In genomic region chr21:24514081-24514733, GRCh38 we compare ENCODE assay signal across 8 cellular contexts.
A peak's percentile ranks its signal among the peaks of the same experiment; 100 is the strongest.
DNase-seq lines count a peak whose midpoint lies in the region; ATAC-seq and TF ChIP-seq lines count a peak whose summit lies in the region.

No MANE protein-coding gene starts in this region.

- no peaks in the 10 kb centered on the region for H3K4me1 ChIP-seq in OCI-LY7 (ENCODE audit: insufficient read depth, low read length, poor library complexity, severe bottlenecking)
- H3K4me1 ChIP-seq in foreskin keratinocyte, result no peaks in the 10 kb centered on the region

- BruUV-seq in OCI-LY7 (replicated peaks; lab: Mats Ljungman, UMichigan), result no TSS peak

- CTCF ChIA-PET in OCI-LY7 (lab: Charles Lee; ENCODE audit: unreplicated experiment), result no interaction called here

- no peaks in the 10 kb centered on the region for H3K36me3 ChIP-seq in OCI-LY7 (ENCODE audit: insufficient read depth, low read length)

- H3K27me3 ChIP-seq in HL-60 (ENCODE audit: insufficient read depth, poor library complexity, severe bottlenecking) (no peaks in the 10 kb centered on the region), foreskin keratinocyte (no peaks in the 10 kb centered on the region)

- TF ChIP-seq CTCF in HL-60 (IDR thresholded peaks at IDR 0.05; ENCODE audit: insufficient read depth, low read length) (peak; percentile 36), OCI-LY7 (conservative IDR thresholded peaks at IDR 0.05; ENCODE audit: low read length) (peak; percentile 56), foreskin keratinocyte (conservative IDR thresholded peaks at IDR 0.05) (peak; percentile 69)

- H2AFZ ChIP-seq in OCI-LY7 (ENCODE audit: low read length), result no peak overlapping the region

- no peaks in the 10 kb centered on the region for H4K20me1 ChIP-seq in OCI-LY7 (ENCODE audit: insufficient read depth, low read length)

- peaks cover 5% of the 10 kb centered on the region; the same call in 1 of the 2 replicates for H3K9me3 ChIP-seq in OCI-LY7 (ENCODE audit: low read length)

- no peak for ATAC-seq in foreskin keratinocyte
- no peak for ATAC-seq in HG02973 (IDR thresholded peaks at IDR 0.05; ENCODE audit: unreplicated experiment)
- ATAC-seq in GM18909 (IDR thresholded peaks at IDR 0.05; ENCODE audit: poor library complexity, unreplicated experiment), result no peak
- ATAC-seq in HG03469 (IDR thresholded peaks at IDR 0.05; ENCODE audit: unreplicated experiment), result no peak

- H3K79me2 ChIP-seq in OCI-LY7 (ENCODE audit: insufficient read depth, low read depth, low read length), result no peaks in the 10 kb centered on the region

- peak; percentile 3 to 14 for DNase-seq in AML-193 (lab: John Stamatoyannopoulos, UW)
- DNase-seq in HL-60 (ENCODE audit: low read depth in 1 of 2, low spot score in 1 of 2), result no peak
- DNase-seq in OCI-LY7 (ENCODE audit: low spot score), result no peak
- DNase-seq in foreskin keratinocyte, result peak in 1 of 2 donors; percentile 1
- DNase-seq in stimulated activated CD4-positive, alpha-beta T cell treated with anti-CD3 and anti-CD28 coated beads, Interleukin-2, amount 100 ng/mL, for 48 hours, result no peak

- POLR2A ChIA-PET in OCI-LY7 (lab: Charles Lee), result no interaction called here

- H3K27ac ChIP-seq in HL-60 (replicated peaks) (no peak overlapping the region), OCI-LY7 (ENCODE audit: low read depth, low read length, poor library complexity, severe bottlenecking) (no peak overlapping the region), foreskin keratinocyte (no peak overlapping the region)

- H3K9me2 ChIP-seq in OCI-LY7 (ENCODE audit: insufficient read depth, low read length), result no peaks in the 10 kb centered on the region

- H3K4me3 ChIP-seq in HL-60 (replicated peaks; ENCODE audit: insufficient read depth, low read length), result no peak overlapping the region
- H3K4me3 ChIP-seq in OCI-LY7 (ENCODE audit: low read depth, low read length, poor library complexity, severe bottlenecking), result no peak overlapping the region

- no peak overlapping the region for H3K4me2 ChIP-seq in OCI-LY7 (ENCODE audit: low read length)

- intact Hi-C loops in OCI-LY7 (cut with micrococcal nuclease; ENCODE audit: unreplicated experiment), result no loop called here

Comparison
In these comparisons a context has a peak if more than half of its experiments do, and no peak if none do; other contexts are left out.
1. DNase-seq: peak in AML-193 (2 of 2); none in HL-60 (0 of 2), OCI-LY7 (single experiment) and stimulated activated CD4-positive, alpha-beta T cell treated with anti-CD3 and anti-CD28 coated beads, Interleukin-2, amount 100 ng/mL, for 48 hours (0 of 2).
2. Peak in every context shown above with its lines, with median percentiles within 50 percentile points of each other: CTCF ChIP-seq.